Comparison of ENCODE assay signal across 17 cellular contexts in genomic region chr2:211103989-211104388, GRCh38.
A peak's percentile ranks its signal among the peaks of the same experiment; 100 is the strongest.
DNase-seq lines count a peak whose midpoint lies in the region; ATAC-seq and TF ChIP-seq lines count a peak whose summit lies in the region.
"Had no signal": no experiment of that assay in that cellular context is flagged by ENCODE, and none has a peak within 500 bp of the region (broad histone marks: within the 10 kb centered on the region; RNA-seq: fewer than 3 reads in every experiment).

No MANE protein-coding gene starts in this region.

- no peaks in the 10 kb centered on the region for H3K36me3 ChIP-seq in A673 (ENCODE audit: insufficient read depth, low read length, poor library complexity, severe bottlenecking)
- H3K36me3 ChIP-seq in adrenal gland (replicated peaks in 1 of 2), result no peaks in the 10 kb centered on the region
- H3K36me3 ChIP-seq: breast epithelium had no signal

- POLR2A ChIA-PET in A673 (lab: Charles Lee; ENCODE audit: low non-redundant PET), result no interaction called here

- no peak overlapping the region for H3K27ac ChIP-seq in A673 (ENCODE audit: low read depth, low read length, poor library complexity, severe bottlenecking)
- no peak overlapping the region for H3K27ac ChIP-seq in adrenal gland
- H3K27ac ChIP-seq: breast epithelium, KMS-11 had no signal

- TF ChIP-seq POLR2A in adrenal gland (IDR thresholded peaks at IDR 0.05), result no peak

- ATAC-seq in GM21360 (IDR thresholded peaks at IDR 0.05; ENCODE audit: unreplicated experiment) (no peak), HG02798 (IDR thresholded peaks at IDR 0.05; ENCODE audit: poor library complexity, unreplicated experiment) (no peak)
- ATAC-seq: activated CD4-positive, alpha-beta T cell treated with anti-CD3 and anti-CD28 coated beads for 36 hours; activated CD8-positive, alpha-beta memory T cell treated with anti-CD3 and anti-CD28 coated beads, Interleukin-2, amount 10 ng/mL, durations not matched to agents 7 days and 5 days; CD8-positive, alpha-beta T cell; left cardiac atrium had no signal

- WGBS in adrenal gland, 4 donors, result 24 to 39% (median 35%) methylated on average over 4 of the region's 4 CpGs

- intact Hi-C loops in A673 (cut with micrococcal nuclease; ENCODE audit: unreplicated experiment), result no loop called here
- intact Hi-C loops in adrenal gland (cut with DNase I), result no loop called here

- TF ChIP-seq CTCF in A673 (conservative IDR thresholded peaks at IDR 0.05; ENCODE audit: low read depth, low read length) (no peak), adrenal gland (IDR thresholded peaks at IDR 0.05) (no peak)

- no TSS peak for BruUV-seq in A673 (replicated peaks; lab: Mats Ljungman, UMichigan)

- no peaks in the 10 kb centered on the region for H3K27me3 ChIP-seq in A673 (replicated peaks; ENCODE audit: insufficient read depth, low read depth, low read length, poor library complexity)
- no peaks in the 10 kb centered on the region for H3K27me3 ChIP-seq in adrenal gland
- H3K27me3 ChIP-seq: breast epithelium had no signal

- CTCF ChIA-PET in A673 (lab: Charles Lee), result no interaction called here

- H3K4me3 ChIP-seq in A673 (ENCODE audit: low read depth, low read length, poor library complexity, severe bottlenecking) (no peak overlapping the region), adrenal gland (no peak overlapping the region)
- H3K4me3 ChIP-seq: breast epithelium had no signal

- H3K9me3 ChIP-seq in A673 (ENCODE audit: low read depth, low read length, poor library complexity, severe bottlenecking) (no peaks in the 10 kb centered on the region), adrenal gland (replicated peaks in 1 of 3) (no peaks in the 10 kb centered on the region)

- DNase-seq in A673 (ENCODE audit: low spot score) (peak; percentile 25), HT1080 (ENCODE audit: low read depth) (peak; percentile 17), adrenal gland (peak; percentile 19 to 57 (median 43)), mucosa of gallbladder (ENCODE audit: low spot score) (peak; percentile 49), NCI-H82 treated with DMSO at 0.1 percent for 48 hours (lab: John Stamatoyannopoulos, UW; ENCODE audit: unreplicated experiment) (no peak), HuH-7 (ENCODE audit: low spot score) (no peak)
- DNase-seq: activated CD4-positive, alpha-beta T cell treated with anti-CD3 and anti-CD28 coated beads for 36 hours; activated CD8-positive, alpha-beta memory T cell treated with anti-CD3 and anti-CD28 coated beads, Interleukin-2, amount 10 ng/mL, durations not matched to agents 7 days and 5 days; CD8-positive, alpha-beta T cell; HFFc6; left cardiac atrium; midbrain; SW 1271 had no signal

- H3K4me1 ChIP-seq in A673 (ENCODE audit: insufficient read depth, low read length, poor library complexity, severe bottlenecking), result no peaks in the 10 kb centered on the region
- H3K4me1 ChIP-seq in adrenal gland (replicated peaks in 1 of 2), result no peaks in the 10 kb centered on the region
- H3K4me1 ChIP-seq: breast epithelium had no signal

Comparison
In these comparisons a context has a peak if more than half of its experiments do, and no peak if none do; other contexts are left out.
1. DNase-seq: peak in A673 (single experiment), HT1080 (single experiment), adrenal gland (7 of 7) and mucosa of gallbladder (single experiment); none in NCI-H82 treated with DMSO at 0.1 percent for 48 hours (single experiment) and HuH-7 (single experiment).